In genomic region chr2:170972508-170973224, GRCh38 we compare ENCODE assay signal across 8 cellular contexts. TPM values are rescaled to one million over a fixed set of nuclear protein-coding genes. Genes with fewer than 3 reads are reported as not detected.
DNase-seq lines count a peak whose midpoint lies in the region; ATAC-seq, FAIRE-seq and TF ChIP-seq lines count a peak whose summit lies in the region.

No MANE protein-coding gene starts in this region.

- H3K9me3 ChIP-seq in RWPE2 (ENCODE audit: severe bottlenecking) (no peaks in the 10 kb centered on the region), stomach smooth muscle (ENCODE audit: control insufficient read depth in 2 of 2, low read length in 2 of 2) (no peaks in the 10 kb centered on the region)

- DNase-seq in activated T-cell treated with anti-CD3 and anti-CD28 coated beads, Interleukin-2, amount 50 U/mL, for 4 hours = no peak
- DNase-seq in activated T-cell treated with anti-CD3 and anti-CD28 coated beads, Interleukin-2, amount 50 U/mL, for 1 hour = no peak
- DNase-seq in RWPE2 (ENCODE audit: low spot score) (no peak), fibroblast of the aortic adventitia (ENCODE audit: low read depth) (peak; percentile 16), HTR-8/SVneo (ENCODE audit: insufficient read length, low spot score) (no peak), SKM-1 (lab: John Stamatoyannopoulos, UW; ENCODE audit: unreplicated experiment) (no peak)

- H3K4me3 ChIP-seq in RWPE2 (ENCODE audit: severe bottlenecking) (peak overlapping the region; percentile 68), fibroblast of the aortic adventitia (ENCODE audit: low read depth, low read length) (no peak overlapping the region), stomach smooth muscle (ENCODE audit: low read length in 2 of 2) (peak overlapping the region; percentile 64 to 83)

- peak overlapping the region; percentile 78 for H3K4me3 Mint-ChIP-seq in activated T-cell treated with anti-CD3 and anti-CD28 coated beads, Interleukin-2, amount 50 U/mL, for 4 hours

- H3K9ac ChIP-seq in stomach smooth muscle (ENCODE audit: low read length in 2 of 2) = peak overlapping the region; percentile 42 to 86

- H3K27me3 Mint-ChIP-seq in activated T-cell treated with anti-CD3 and anti-CD28 coated beads, Interleukin-2, amount 50 U/mL, for 4 hours (ENCODE audit: low read depth) = no peaks in the 10 kb centered on the region

- TF ChIP-seq CTCF in RWPE2 (IDR thresholded peaks at IDR 0.05; ENCODE audit: poor library complexity, severe bottlenecking) (no peak), fibroblast of the aortic adventitia (IDR thresholded peaks at IDR 0.05; ENCODE audit: insufficient read depth, low read length) (no peak)

- no peaks in the 10 kb centered on the region for H3K27me3 ChIP-seq in RWPE2 (ENCODE audit: insufficient read depth, poor library complexity, severe bottlenecking)
- H3K27me3 ChIP-seq in stomach smooth muscle (ENCODE audit: control insufficient read depth in 1 of 2, insufficient read depth in 2 of 2, low read length in 2 of 2) = no peaks in the 10 kb centered on the region

- peaks cover 15% of the 10 kb centered on the region for H3K4me1 Mint-ChIP-seq in activated T-cell treated with anti-CD3 and anti-CD28 coated beads, Interleukin-2, amount 50 U/mL, for 4 hours (ENCODE audit: low read depth)

- H3K36me3 Mint-ChIP-seq in activated T-cell treated with anti-CD3 and anti-CD28 coated beads, Interleukin-2, amount 50 U/mL, for 4 hours (ENCODE audit: insufficient read depth) = peaks cover 1% of the 10 kb centered on the region

- no peak overlapping the region for H3K27ac ChIP-seq in RWPE2 (ENCODE audit: poor library complexity, severe bottlenecking)
- peak overlapping the region; percentile 18 for H3K27ac ChIP-seq in stomach smooth muscle (ENCODE audit: low read length)

- no peak for FAIRE-seq in HTR-8/SVneo (lab: Jason Lieb, UNC)

- no peak for ATAC-seq in activated T-cell treated with anti-CD3 and anti-CD28 coated beads, Interleukin-2, amount 50 U/mL, for 4 hours
- ATAC-seq in RWPE2 (ENCODE audit: low read depth) (no peak), GM18519 (IDR thresholded peaks at IDR 0.05; ENCODE audit: low FRiP score, unreplicated experiment) (no peak)

- H3K4me1 ChIP-seq in RWPE2 (ENCODE audit: insufficient read depth, poor library complexity, severe bottlenecking) (peaks cover 4% of the 10 kb centered on the region), stomach smooth muscle (ENCODE audit: control insufficient read depth, insufficient read depth, low read length) (peaks cover 20% of the 10 kb centered on the region)

- H3K36me3 ChIP-seq in RWPE2 (ENCODE audit: low read depth) = peaks cover 6% of the 10 kb centered on the region; the same call in 1 of the 2 replicates
- peaks cover 0 to 5% of the 10 kb centered on the region in 2 donors for H3K36me3 ChIP-seq in stomach smooth muscle (ENCODE audit: control insufficient read depth in 2 of 2, insufficient read depth in 2 of 2, low read length in 2 of 2)

- no peaks in the 10 kb centered on the region for H3K9me3 Mint-ChIP-seq in activated T-cell treated with anti-CD3 and anti-CD28 coated beads, Interleukin-2, amount 50 U/mL, for 4 hours

RNA-seq across cellular contexts. Expression of gene GORASP2, which starts 43.6 kb away (rescaled TPM):
- 100 to 1,000 TPM in 1 of 3 donors, 10 to 100 TPM in 2; 98.0 to 104 (median 99.4) TPM for total RNA-seq in activated T-cell treated with anti-CD3 and anti-CD28 coated beads, Interleukin-2, amount 50 U/mL, for 4 hours
- 27.9 and 67.7 TPM in 2 replicates for total RNA-seq in fibroblast of the aortic adventitia (ENCODE audit: low replicate concordance)
